In genomic region chr16:85054948-85055502, GRCh38 we compare ENCODE assay signal across 8 cellular contexts. TPM values are rescaled to one million over a fixed set of nuclear protein-coding genes. Genes with fewer than 3 reads are reported as not detected.
A peak's percentile ranks its signal among the peaks of the same experiment; 100 is the strongest.
DNase-seq lines count a peak whose midpoint lies in the region; ATAC-seq, FAIRE-seq and TF ChIP-seq lines count a peak whose summit lies in the region.

No MANE protein-coding gene starts in this region.

- H3K4me3 ChIP-seq in liver (ENCODE audit: low read depth in 1 of 3, low read length in 3 of 3), result peak overlapping the region in 1 of 3 donors; percentile 24

- peak overlapping the region in 1 of 2 donors; percentile 18 for H3K9ac ChIP-seq in liver (ENCODE audit: low read depth in 1 of 2, low read length in 2 of 2)

- H3K9me3 ChIP-seq in liver (ENCODE audit: control insufficient read depth in 4 of 4, low read length in 3 of 4), result no peaks in the 10 kb centered on the region

- H3K27ac ChIP-seq in adipose tissue (ENCODE audit: low read depth, low read length), result peak overlapping the region; percentile 48
- H3K27ac ChIP-seq in liver (ENCODE audit: low read depth in 1 of 2, low read length in 2 of 2), result peak overlapping the region; percentile 45 to 61
- peak overlapping the region; percentile 63 for H3K27ac ChIP-seq in temporal lobe (ENCODE audit: low read depth, low read length)

- FAIRE-seq in GM12892 (lab: Jason Lieb, UNC), result no peak

- TF ChIP-seq POLR2A in GM12892 (IDR thresholded peaks at IDR 0.05; ENCODE audit: low read depth, low read length), result no peak

- DNase-seq in activated CD4-positive, alpha-beta T cell treated with anti-CD3 and anti-CD28 coated beads for 48 hours, result peak; percentile 11
- DNase-seq in activated CD4-positive, alpha-beta T cell treated with anti-CD3 and anti-CD28 coated beads, Interleukin-2, amount 50 U/mL, for 4 hours, result no peak
- DNase-seq in GM20000 (ENCODE audit: low spot score), result no peak
- DNase-seq in GM12892 (ENCODE audit: insufficient read length), result no peak

- no peak for TF ChIP-seq RAD21 in liver (IDR thresholded peaks at IDR 0.05)

- no peaks in the 10 kb centered on the region for H3K36me3 ChIP-seq in liver (ENCODE audit: control insufficient read depth in 4 of 4, insufficient read depth in 3 of 4, low read depth in 1 of 4, low read length in 3 of 4)

- no peak for ATAC-seq in GM18520 (IDR thresholded peaks at IDR 0.05; ENCODE audit: unreplicated experiment)

- TF ChIP-seq CTCF in liver (IDR thresholded peaks at IDR 0.05; ENCODE audit: low read depth, low read length, missing input control), result no peak
- no peak for TF ChIP-seq CTCF in GM20000 (IDR thresholded peaks at IDR 0.05; ENCODE audit: extremely low read depth, missing control alignments)

- no peaks in the 10 kb centered on the region for H3K27me3 ChIP-seq in liver (ENCODE audit: control insufficient read depth in 4 of 4, insufficient read depth in 4 of 4, low read length in 3 of 4)

- peaks cover 0 to 15% (median 8%) of the 10 kb centered on the region in 4 donors for H3K4me1 ChIP-seq in liver (ENCODE audit: control insufficient read depth in 4 of 4, insufficient read depth in 4 of 4, low read length in 3 of 4)

- 54 to 76% (median 54%) methylated on average over 6 of the region's 6 CpGs for WGBS in adipose tissue, 3 donors
- WGBS in liver, result 56% methylated on average over 6 of the region's 6 CpGs

TF ChIP-seq in liver, 16 proteins besides CTCF, POLR2A, EP300 and RAD21:
- no peak for TF ChIP-seq JUND (IDR thresholded peaks at IDR 0.05)
- no peak for TF ChIP-seq GABPA (IDR thresholded peaks at IDR 0.05 in 1 of 2, conservative IDR thresholded peaks at IDR 0.05 in 1 of 2)
- TF ChIP-seq FOXA1 (IDR thresholded peaks at IDR 0.05), result no peak
- TF ChIP-seq ZBTB33 (IDR thresholded peaks at IDR 0.05), result no peak
- TF ChIP-seq HNF4A (conservative IDR thresholded peaks at IDR 0.05), result no peak
- TF ChIP-seq RXRA (IDR thresholded peaks at IDR 0.05), result no peak
- TF ChIP-seq REST (IDR thresholded peaks at IDR 0.05), result no peak
- no peak for TF ChIP-seq HNF4G (IDR thresholded peaks at IDR 0.05)
- no peak for TF ChIP-seq FOXA2 (IDR thresholded peaks at IDR 0.05)
- no peak for TF ChIP-seq SP1 (IDR thresholded peaks at IDR 0.05)
- TF ChIP-seq NR2F2 (IDR thresholded peaks at IDR 0.05), result no peak
- TF ChIP-seq TAF1 (conservative IDR thresholded peaks at IDR 0.05), result no peak
- no peak for TF ChIP-seq EGR1 (IDR thresholded peaks at IDR 0.05; ENCODE audit: low read depth in 2 of 2)
- TF ChIP-seq ATF3 (IDR thresholded peaks at IDR 0.05), result no peak

RNA-seq across cellular contexts. Expression of gene KIAA0513, which starts 27.4 kb away (rescaled TPM):
- polyA plus RNA-seq in adipose tissue, result 1 to 10 TPM; 2.4 to 7.3 (median 4.7) TPM
- total RNA-seq in liver, result 1 to 10 TPM; 3.9 to 5.9 TPM
- 1 to 10 TPM; 1.5 to 1.8 TPM for polyA plus RNA-seq in liver
- 42.0 TPM for total RNA-seq in temporal lobe
- 3.1 TPM for polyA plus RNA-seq in GM12892 (2012; ENCODE audit: missing spikeins)

RNA-seq across cellular contexts. Expression of gene ZDHHC7, which starts 43.7 kb away (rescaled TPM):
- polyA plus RNA-seq in adipose tissue, result 10 to 100 TPM; 13.3 to 29.0 (median 24.3) TPM
- total RNA-seq in liver, result 10 to 100 TPM; 14.5 to 14.9 TPM
- 1 to 10 TPM; 2.5 to 9.7 TPM for polyA plus RNA-seq in liver
- 16.7 TPM for total RNA-seq in temporal lobe
- polyA plus RNA-seq in GM12892 (2012; ENCODE audit: missing spikeins), result 18.7 TPM

RNA-seq across cellular contexts. Expression of gene CIBAR2, which starts 57.2 kb away (rescaled TPM):
- polyA plus RNA-seq in adipose tissue (not detected), liver (not detected)
- total RNA-seq in liver (not detected), temporal lobe (0.49 TPM)
- polyA plus RNA-seq in GM12892 (2012; ENCODE audit: missing spikeins), result not detected
